1 cellular context compared by ENCODE assay signal in the genomic region with DNA sequence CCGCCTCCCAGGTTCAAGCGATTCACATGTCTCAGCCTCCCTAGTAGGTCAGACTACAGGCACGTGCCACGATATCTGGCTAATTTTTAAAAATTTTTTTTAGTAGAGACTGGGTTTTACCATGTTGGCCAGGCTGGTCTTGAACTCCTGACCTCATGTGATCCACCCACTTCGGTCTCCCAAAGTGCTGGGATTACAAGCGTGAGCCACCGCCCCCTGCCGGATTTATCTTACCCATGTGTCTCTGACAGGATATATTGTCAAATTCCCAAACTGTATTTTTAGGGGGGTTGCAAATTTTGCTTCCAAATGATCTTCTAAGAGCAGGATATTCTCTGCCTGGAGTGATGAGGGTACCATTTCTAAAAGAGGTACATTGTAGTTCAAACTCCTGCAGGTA.
TF ChIP-seq lines count a peak whose summit lies in the region.

No MANE protein-coding gene starts in this region.

TF ChIP-seq in GM23338, 12 proteins besides CTCF, POLR2A, EP300 and RAD21 (continued from another document):
- TF ChIP-seq, protein P1, sequence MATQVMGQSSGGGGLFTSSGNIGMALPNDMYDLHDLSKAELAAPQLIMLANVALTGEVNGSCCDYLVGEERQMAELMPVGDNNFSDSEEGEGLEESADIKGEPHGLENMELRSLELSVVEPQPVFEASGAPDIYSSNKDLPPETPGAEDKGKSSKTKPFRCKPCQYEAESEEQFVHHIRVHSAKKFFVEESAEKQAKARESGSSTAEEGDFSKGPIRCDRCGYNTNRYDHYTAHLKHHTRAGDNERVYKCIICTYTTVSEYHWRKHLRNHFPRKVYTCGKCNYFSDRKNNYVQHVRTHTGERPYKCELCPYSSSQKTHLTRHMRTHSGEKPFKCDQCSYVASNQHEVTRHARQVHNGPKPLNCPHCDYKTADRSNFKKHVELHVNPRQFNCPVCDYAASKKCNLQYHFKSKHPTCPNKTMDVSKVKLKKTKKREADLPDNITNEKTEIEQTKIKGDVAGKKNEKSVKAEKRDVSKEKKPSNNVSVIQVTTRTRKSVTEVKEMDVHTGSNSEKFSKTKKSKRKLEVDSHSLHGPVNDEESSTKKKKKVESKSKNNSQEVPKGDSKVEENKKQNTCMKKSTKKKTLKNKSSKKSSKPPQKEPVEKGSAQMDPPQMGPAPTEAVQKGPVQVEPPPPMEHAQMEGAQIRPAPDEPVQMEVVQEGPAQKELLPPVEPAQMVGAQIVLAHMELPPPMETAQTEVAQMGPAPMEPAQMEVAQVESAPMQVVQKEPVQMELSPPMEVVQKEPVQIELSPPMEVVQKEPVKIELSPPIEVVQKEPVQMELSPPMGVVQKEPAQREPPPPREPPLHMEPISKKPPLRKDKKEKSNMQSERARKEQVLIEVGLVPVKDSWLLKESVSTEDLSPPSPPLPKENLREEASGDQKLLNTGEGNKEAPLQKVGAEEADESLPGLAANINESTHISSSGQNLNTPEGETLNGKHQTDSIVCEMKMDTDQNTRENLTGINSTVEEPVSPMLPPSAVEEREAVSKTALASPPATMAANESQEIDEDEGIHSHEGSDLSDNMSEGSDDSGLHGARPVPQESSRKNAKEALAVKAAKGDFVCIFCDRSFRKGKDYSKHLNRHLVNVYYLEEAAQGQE (IDR thresholded peaks at IDR 0.05; ENCODE audit: unreplicated experiment): no peak
- TF ChIP-seq CREB1 (CRISPR knock-in tag; IDR thresholded peaks at IDR 0.05; ENCODE audit: low read depth) (no peak), JUNB (IDR thresholded peaks at IDR 0.05; ENCODE audit: unreplicated experiment) (no peak), POLR2AphosphoS5 (IDR thresholded peaks at IDR 0.05; ENCODE audit: low read depth) (no peak), ZNF114 (CRISPR knock-in tag; IDR thresholded peaks at IDR 0.05) (no peak), EZH2 (IDR thresholded peaks at IDR 0.05; ENCODE audit: low read depth, unreplicated experiment) (no peak), STAT1 (IDR thresholded peaks at IDR 0.05; ENCODE audit: unreplicated experiment) (no peak)
- TF ChIP-seq, protein P2, sequence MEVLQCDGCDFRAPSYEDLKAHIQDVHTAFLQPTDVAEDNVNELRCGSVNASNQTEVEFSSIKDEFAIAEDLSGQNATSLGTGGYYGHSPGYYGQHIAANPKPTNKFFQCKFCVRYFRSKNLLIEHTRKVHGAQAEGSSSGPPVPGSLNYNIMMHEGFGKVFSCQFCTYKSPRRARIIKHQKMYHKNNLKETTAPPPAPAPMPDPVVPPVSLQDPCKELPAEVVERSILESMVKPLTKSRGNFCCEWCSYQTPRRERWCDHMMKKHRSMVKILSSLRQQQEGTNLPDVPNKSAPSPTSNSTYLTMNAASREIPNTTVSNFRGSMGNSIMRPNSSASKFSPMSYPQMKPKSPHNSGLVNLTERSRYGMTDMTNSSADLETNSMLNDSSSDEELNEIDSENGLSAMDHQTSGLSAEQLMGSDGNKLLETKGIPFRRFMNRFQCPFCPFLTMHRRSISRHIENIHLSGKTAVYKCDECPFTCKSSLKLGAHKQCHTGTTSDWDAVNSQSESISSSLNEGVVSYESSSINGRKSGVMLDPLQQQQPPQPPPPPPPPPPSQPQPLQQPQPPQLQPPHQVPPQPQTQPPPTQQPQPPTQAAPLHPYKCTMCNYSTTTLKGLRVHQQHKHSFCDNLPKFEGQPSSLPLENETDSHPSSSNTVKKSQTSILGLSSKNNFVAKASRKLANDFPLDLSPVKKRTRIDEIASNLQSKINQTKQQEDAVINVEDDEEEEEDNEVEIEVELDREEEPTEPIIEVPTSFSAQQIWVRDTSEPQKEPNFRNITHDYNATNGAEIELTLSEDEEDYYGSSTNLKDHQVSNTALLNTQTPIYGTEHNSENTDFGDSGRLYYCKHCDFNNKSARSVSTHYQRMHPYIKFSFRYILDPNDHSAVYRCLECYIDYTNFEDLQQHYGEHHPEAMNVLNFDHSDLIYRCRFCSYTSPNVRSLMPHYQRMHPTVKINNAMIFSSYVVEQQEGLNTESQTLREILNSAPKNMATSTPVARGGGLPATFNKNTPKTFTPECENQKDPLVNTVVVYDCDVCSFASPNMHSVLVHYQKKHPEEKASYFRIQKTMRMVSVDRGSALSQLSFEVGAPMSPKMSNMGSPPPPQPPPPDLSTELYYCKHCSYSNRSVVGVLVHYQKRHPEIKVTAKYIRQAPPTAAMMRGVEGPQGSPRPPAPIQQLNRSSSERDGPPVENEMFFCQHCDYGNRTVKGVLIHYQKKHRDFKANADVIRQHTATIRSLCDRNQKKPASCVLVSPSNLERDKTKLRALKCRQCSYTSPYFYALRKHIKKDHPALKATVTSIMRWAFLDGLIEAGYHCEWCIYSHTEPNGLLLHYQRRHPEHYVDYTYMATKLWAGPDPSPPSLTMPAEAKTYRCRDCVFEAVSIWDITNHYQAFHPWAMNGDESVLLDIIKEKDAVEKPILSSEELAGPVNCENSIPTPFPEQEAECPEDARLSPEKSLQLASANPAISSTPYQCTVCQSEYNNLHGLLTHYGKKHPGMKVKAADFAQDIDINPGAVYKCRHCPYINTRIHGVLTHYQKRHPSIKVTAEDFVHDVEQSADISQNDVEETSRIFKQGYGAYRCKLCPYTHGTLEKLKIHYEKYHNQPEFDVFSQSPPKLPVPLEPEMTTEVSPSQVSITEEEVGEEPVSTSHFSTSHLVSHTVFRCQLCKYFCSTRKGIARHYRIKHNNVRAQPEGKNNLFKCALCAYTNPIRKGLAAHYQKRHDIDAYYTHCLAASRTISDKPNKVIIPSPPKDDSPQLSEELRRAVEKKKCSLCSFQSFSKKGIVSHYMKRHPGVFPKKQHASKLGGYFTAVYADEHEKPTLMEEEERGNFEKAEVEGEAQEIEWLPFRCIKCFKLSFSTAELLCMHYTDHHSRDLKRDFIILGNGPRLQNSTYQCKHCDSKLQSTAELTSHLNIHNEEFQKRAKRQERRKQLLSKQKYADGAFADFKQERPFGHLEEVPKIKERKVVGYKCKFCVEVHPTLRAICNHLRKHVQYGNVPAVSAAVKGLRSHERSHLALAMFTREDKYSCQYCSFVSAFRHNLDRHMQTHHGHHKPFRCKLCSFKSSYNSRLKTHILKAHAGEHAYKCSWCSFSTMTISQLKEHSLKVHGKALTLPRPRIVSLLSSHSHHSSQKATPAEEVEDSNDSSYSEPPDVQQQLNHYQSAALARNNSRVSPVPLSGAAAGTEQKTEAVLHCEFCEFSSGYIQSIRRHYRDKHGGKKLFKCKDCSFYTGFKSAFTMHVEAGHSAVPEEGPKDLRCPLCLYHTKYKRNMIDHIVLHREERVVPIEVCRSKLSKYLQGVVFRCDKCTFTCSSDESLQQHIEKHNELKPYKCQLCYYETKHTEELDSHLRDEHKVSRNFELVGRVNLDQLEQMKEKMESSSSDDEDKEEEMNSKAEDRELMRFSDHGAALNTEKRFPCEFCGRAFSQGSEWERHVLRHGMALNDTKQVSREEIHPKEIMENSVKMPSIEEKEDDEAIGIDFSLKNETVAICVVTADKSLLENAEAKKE (CRISPR knock-in tag; IDR thresholded peaks at IDR 0.05): no peak
